Comparison of ENCODE assay signal across 28 cellular contexts in genomic region chr3:139189943-139190342, GRCh38.
"Had no signal": no experiment of that assay in that cellular context is flagged by ENCODE, and none has a peak within 500 bp of the region (broad histone marks: within the 10 kb centered on the region; RNA-seq: fewer than 3 reads in every experiment).

No MANE protein-coding gene starts in this region.

- DNase-seq: stimulated activated CD4-positive, alpha-beta T cell treated with anti-CD3 and anti-CD28 coated beads, Interleukin-2, amount 100 ng/mL, for 48 hours; stimulated activated CD4-positive, alpha-beta T cell treated with anti-CD3 and anti-CD28 coated beads, Interleukin-4, amount 100 ng/mL, for 1 hour; stimulated activated CD4-positive, alpha-beta T cell treated with anti-CD3 and anti-CD28 coated beads, Interleukin-4, amount 100 ng/mL, for 24 hours; stimulated activated CD4-positive, alpha-beta T cell treated with anti-CD3 and anti-CD28 coated beads, Interleukin-4, amount 100 ng/mL, for 4 hours; stimulated activated CD8-positive, alpha-beta memory T cell treated with anti-CD3 and anti-CD28 coated beads, Interleukin-4, amount 100 ng/mL, for 48 hours; stimulated activated naive B cell treated with anti-CD40 and anti-IgM and Interleukin-4, amounts not matched to agents 10 μg/mL and 1 μg/mL and 100 μg/mL, for 72 hours; stimulated activated naive CD4-positive, alpha-beta T cell; stimulated activated naive CD4-positive, alpha-beta T cell treated with Interleukin-2 at 50 U/mL for 16 hours; stimulated activated naive CD8-positive, alpha-beta T cell treated with anti-CD3 and anti-CD28 coated beads, Interleukin-15, amount 100 ng/mL, for 72 hours; stimulated activated naive CD8-positive, alpha-beta T cell treated with anti-CD3 and anti-CD28 coated beads, Interleukin-15, Interleukin-2, amounts not matched to agents 100 U/mL and 50 U/mL, for 24 hours; stomach; substantia nigra; thyroid gland; tibial artery; transverse colon; trophoblast cell; upper lobe of left lung; upper lobe of right lung; uterus had no signal

- H3K27me3 Mint-ChIP-seq: stimulated activated memory B cell treated with anti-CD40 and anti-IgM and Interleukin-4, amounts not matched to agents 10 μg/mL and 1 μg/mL and 100 μg/mL, for 72 hours; stimulated activated naive B cell treated with anti-CD40 and anti-IgM and Interleukin-4, amounts not matched to agents 10 μg/mL and 1 μg/mL and 100 μg/mL, for 72 hours; stimulated activated naive CD8-positive, alpha-beta T cell treated with anti-CD3 and anti-CD28 coated beads, Interleukin-15, amount 100 ng/mL, for 72 hours had no signal

- H3K4me3 Mint-ChIP-seq: stimulated activated effector memory CD8-positive, alpha-beta T cell treated with anti-CD3 and anti-CD28 coated beads, Interleukin-12 subunit alpha, Interleukin-12 subunit beta, amount 100 ng/mL, for 72 hours; stimulated activated memory B cell treated with anti-CD40 and anti-IgM and Interleukin-4, amounts not matched to agents 10 μg/mL and 1 μg/mL and 100 μg/mL, for 72 hours; stimulated activated naive B cell treated with anti-CD40 and anti-IgM and Interleukin-4, amounts not matched to agents 10 μg/mL and 1 μg/mL and 100 μg/mL, for 72 hours; stimulated activated naive CD8-positive, alpha-beta T cell treated with anti-CD3 and anti-CD28 coated beads, Interleukin-15, amount 100 ng/mL, for 72 hours; stimulated activated naive CD8-positive, alpha-beta T cell treated with anti-CD3 and anti-CD28 coated beads, Interleukin-15, Interleukin-2, amounts not matched to agents 100 ng/mL and 50 ng/mL, for 24 hours; type B pancreatic cell had no signal

- FAIRE-seq: urothelium cell line had no signal

- H3K27ac ChIP-seq: stomach, suprapubic skin, thoracic aorta, thyroid gland, tibial artery, tibial nerve, transverse colon, upper lobe of left lung, upper lobe of right lung, uterus, vagina had no signal

- H3K27me3 ChIP-seq: stomach, suprapubic skin, thyroid gland, tibial artery, tibial nerve, transverse colon, upper lobe of left lung, upper lobe of right lung, uterus, vagina had no signal

- H3K4me1 ChIP-seq: stomach, suprapubic skin, thyroid gland, tibial artery, tibial nerve, upper lobe of left lung, upper lobe of right lung, uterus had no signal

- H3K4me3 ChIP-seq: stomach, suprapubic skin, thoracic aorta, thyroid gland, tibial artery, tibial nerve, transverse colon, upper lobe of left lung, upper lobe of right lung, uterus, vagina had no signal

- H3K9me3 Mint-ChIP-seq: stimulated activated effector memory CD8-positive, alpha-beta T cell treated with anti-CD3 and anti-CD28 coated beads, Interleukin-12 subunit alpha, Interleukin-12 subunit beta, amount 100 ng/mL, for 72 hours; stimulated activated memory B cell treated with anti-CD40 and anti-IgM and Interleukin-4, amounts not matched to agents 10 μg/mL and 1 μg/mL and 100 μg/mL, for 72 hours; type B pancreatic cell had no signal

- H3K9me3 ChIP-seq: stomach, suprapubic skin, thoracic aorta, thyroid gland, tibial artery, tibial nerve, transverse colon, upper lobe of left lung, upper lobe of right lung, uterus, vagina had no signal

- H3K27ac Mint-ChIP-seq: stimulated activated effector memory CD8-positive, alpha-beta T cell treated with anti-CD3 and anti-CD28 coated beads, Interleukin-12 subunit alpha, Interleukin-12 subunit beta, amount 100 ng/mL, for 72 hours; stimulated activated memory B cell treated with anti-CD40 and anti-IgM and Interleukin-4, amounts not matched to agents 10 μg/mL and 1 μg/mL and 100 μg/mL, for 72 hours; stimulated activated naive B cell treated with anti-CD40 and anti-IgM and Interleukin-4, amounts not matched to agents 10 μg/mL and 1 μg/mL and 100 μg/mL, for 72 hours; stimulated activated naive CD8-positive, alpha-beta T cell treated with anti-CD3 and anti-CD28 coated beads, Interleukin-15, Interleukin-2, amounts not matched to agents 100 ng/mL and 50 ng/mL, for 24 hours; type B pancreatic cell had no signal

- H3K36me3 ChIP-seq: stomach, suprapubic skin, thoracic aorta, thyroid gland, tibial artery, tibial nerve, transverse colon, upper lobe of left lung, upper lobe of right lung, uterus, vagina had no signal

- ATAC-seq: stimulated activated effector memory CD8-positive, alpha-beta T cell treated with anti-CD3 and anti-CD28 coated beads, Interleukin-12 subunit alpha, Interleukin-12 subunit beta, amount 100 ng/mL, for 72 hours; stimulated activated memory B cell treated with anti-CD40 and anti-IgM and Interleukin-4, amounts not matched to agents 10 μg/mL and 1 μg/mL and 100 μg/mL, for 72 hours; stimulated activated naive B cell treated with anti-CD40 and anti-IgM and Interleukin-4, amounts not matched to agents 10 μg/mL and 1 μg/mL and 100 μg/mL, for 72 hours; stimulated activated naive CD8-positive, alpha-beta T cell treated with anti-CD3 and anti-CD28 coated beads, Interleukin-15, amount 100 ng/mL, for 72 hours; stimulated activated naive CD8-positive, alpha-beta T cell treated with anti-CD3 and anti-CD28 coated beads, Interleukin-15, Interleukin-2, amounts not matched to agents 100 U/mL and 50 U/mL, for 24 hours; upper lobe of right lung had no signal

- H3K4me1 Mint-ChIP-seq: stimulated activated effector memory CD8-positive, alpha-beta T cell treated with anti-CD3 and anti-CD28 coated beads, Interleukin-12 subunit alpha, Interleukin-12 subunit beta, amount 100 ng/mL, for 72 hours; stimulated activated memory B cell treated with anti-CD40 and anti-IgM and Interleukin-4, amounts not matched to agents 10 μg/mL and 1 μg/mL and 100 μg/mL, for 72 hours; stimulated activated naive B cell treated with anti-CD40 and anti-IgM and Interleukin-4, amounts not matched to agents 10 μg/mL and 1 μg/mL and 100 μg/mL, for 72 hours; stimulated activated naive CD8-positive, alpha-beta T cell treated with anti-CD3 and anti-CD28 coated beads, Interleukin-15, amount 100 ng/mL, for 72 hours had no signal

- H3K36me3 Mint-ChIP-seq: stimulated activated effector memory CD8-positive, alpha-beta T cell treated with anti-CD3 and anti-CD28 coated beads, Interleukin-12 subunit alpha, Interleukin-12 subunit beta, amount 100 ng/mL, for 72 hours; stimulated activated memory B cell treated with anti-CD40 and anti-IgM and Interleukin-4, amounts not matched to agents 10 μg/mL and 1 μg/mL and 100 μg/mL, for 72 hours; stimulated activated naive B cell treated with anti-CD40 and anti-IgM and Interleukin-4, amounts not matched to agents 10 μg/mL and 1 μg/mL and 100 μg/mL, for 72 hours; type B pancreatic cell had no signal
